ENCODE assay signal across 1 cellular context in the genomic region with DNA sequence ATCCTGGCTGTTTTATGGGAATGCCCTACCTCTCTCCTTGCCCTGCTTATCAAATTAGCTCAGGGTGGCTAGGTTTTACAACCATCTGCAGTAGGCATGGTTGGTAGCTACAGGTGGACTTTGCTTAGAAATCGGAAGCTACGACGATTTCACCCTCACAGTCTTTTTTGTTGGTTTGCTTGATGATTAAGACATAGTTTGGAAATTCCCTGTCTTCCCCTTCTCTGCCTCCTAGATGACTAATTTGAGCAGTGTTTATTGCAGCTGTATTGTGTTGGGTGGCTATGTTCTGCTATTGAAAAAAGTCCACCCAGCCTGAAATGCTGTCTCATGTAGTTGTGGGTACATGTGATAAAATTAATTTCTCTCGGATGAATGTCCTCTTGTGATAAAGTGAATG.
A peak's percentile ranks its signal among the peaks of the same experiment; 100 is the strongest.
TF ChIP-seq lines count a peak whose summit lies in the region.

No MANE protein-coding gene starts in this region.

TF ChIP-seq in IMR-90, 13 proteins besides CTCF, POLR2A, EP300 and RAD21:
- peak; percentile 31; the same call in 1 of the 2 replicates for TF ChIP-seq FOS (IDR thresholded peaks at IDR 0.05; ENCODE audit: low read depth, low read length)
- TF ChIP-seq NFE2L2 (IDR thresholded peaks at IDR 0.05; ENCODE audit: low read depth, low read length): peak; percentile 35; the same call in 1 of the 2 replicates
- no peak for TF ChIP-seq BHLHE40 (IDR thresholded peaks at IDR 0.05; ENCODE audit: low read depth, low read length)
- TF ChIP-seq MAZ (IDR thresholded peaks at IDR 0.05; ENCODE audit: borderline replicate concordance, low read depth, low read length): no peak
- no peak for TF ChIP-seq SMC3 (IDR thresholded peaks at IDR 0.05; ENCODE audit: low read depth, low read length)
- TF ChIP-seq CEBPB (IDR thresholded peaks at IDR 0.05; ENCODE audit: low read depth, low read length): peak; percentile 58
